In the genomic region with DNA sequence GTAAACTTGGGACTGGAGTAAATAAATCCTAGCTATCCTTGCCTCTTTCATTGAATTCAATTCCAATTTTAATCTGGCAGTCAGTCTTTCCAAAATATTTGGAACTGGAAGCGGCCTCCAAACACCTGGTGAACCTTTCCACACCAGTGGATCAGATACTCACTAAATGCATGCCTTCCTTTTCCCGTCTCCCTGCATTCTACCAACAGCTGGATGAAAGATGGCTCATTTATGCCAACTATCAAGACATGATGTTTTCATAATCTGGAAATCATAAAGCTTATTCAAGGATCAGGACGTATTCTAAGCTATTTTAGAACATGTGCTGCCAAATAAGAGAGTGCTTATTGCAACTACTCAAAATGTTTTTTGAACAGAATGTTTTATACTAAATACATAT, we compare ENCODE assay signal across 33 cellular contexts.
"Had no signal": no experiment of that assay in that cellular context is flagged by ENCODE, and none has a peak within 500 bp of the region (broad histone marks: within the 10 kb centered on the region; RNA-seq: fewer than 3 reads in every experiment).

No MANE protein-coding gene starts in this region.

- H3K27ac ChIP-seq: adrenal gland, body of pancreas, brain microvascular endothelial cell, breast epithelium, VCaP had no signal

- ATAC-seq: activated CD8-positive, alpha-beta T cell treated with anti-CD3 and anti-CD28 coated beads for 36 hours; activated naive CD4-positive, alpha-beta T cell treated with anti-CD3 and anti-CD28 coated beads, Interleukin-2, amount 50 U/mL, for 72 hours; activated T-cell treated with anti-CD3 and anti-CD28 coated beads, Interleukin-2, amount 50 U/mL, for 4 hours; activated T-cell treated with anti-CD3 and anti-CD28 coated beads, Interleukin-2, amount 50 U/mL, for 72 hours; activated T-helper 17 cell treated with anti-CD3 and anti-CD28 coated beads, Interleukin-2, amount 50 U/mL, for 72 hours; body of pancreas had no signal

- H3K4me3 ChIP-seq: adrenal gland, body of pancreas, breast epithelium had no signal

- H3K27me3 ChIP-seq: adrenal gland, body of pancreas, brain microvascular endothelial cell, breast epithelium had no signal

- H3K36me3 ChIP-seq: adrenal gland, brain microvascular endothelial cell, breast epithelium had no signal

- H3K9me3 ChIP-seq: adrenal gland, body of pancreas, breast epithelium had no signal

- DNase-seq: activated B cell treated with CpG ODN at 0.5 μM for 24 hours; activated CD4-positive, alpha-beta memory T cell treated with anti-CD3 and anti-CD28 coated beads for 36 hours; activated CD4-positive, alpha-beta T cell treated with anti-CD3 and anti-CD28 coated beads for 4 hours; activated CD4-positive, alpha-beta T cell treated with anti-CD3 and anti-CD28 coated beads, Interleukin-2, amount 10 ng/mL, durations not matched to agents 24 days and 14 days; activated CD4-positive, alpha-beta T cell treated with anti-CD3 and anti-CD28 coated beads, Interleukin-2, amount 50 U/mL, for 1 hour; activated CD4-positive, alpha-beta T cell treated with anti-CD3 and anti-CD28 coated beads, Interleukin-2, amount 50 U/mL, for 4 hours; activated CD4-positive, CD25-positive, alpha-beta regulatory T cell treated with anti-CD3 and anti-CD28 coated beads, Interleukin-2, amount 50 U/mL, for 72 hours; activated CD8-positive, alpha-beta memory T cell treated with anti-CD3 and anti-CD28 coated beads, Interleukin-2, amount 50 U/mL, for 4 hours; activated CD8-positive, alpha-beta T cell treated with anti-CD3 and anti-CD28 coated beads for 36 hours; activated effector memory CD4-positive, alpha-beta T cell treated with anti-CD3 and anti-CD28 coated beads, Interleukin-2, amount 50 U/mL, for 16 hours; activated gamma-delta T cell treated with Interleukin-2 at 50 U/mL for 16 hours; activated naive CD4-positive, alpha-beta T cell; activated naive CD4-positive, alpha-beta T cell treated with anti-CD3 and anti-CD28 coated beads for 36 hours; activated naive CD4-positive, alpha-beta T cell treated with anti-CD3 and anti-CD28 coated beads, Interleukin-2, amount 50 U/mL, for 16 hours; activated naive CD8-positive, alpha-beta T cell treated with anti-CD3 and anti-CD28 coated beads for 36 hours; activated T-cell treated with anti-CD3 and anti-CD28 coated beads for 4 hours; activated T-cell treated with anti-CD3 and anti-CD28 coated beads, Interleukin-2, amount 50 U/mL, for 1 hour; activated T-cell treated with anti-CD3 and anti-CD28 coated beads, Interleukin-2, amount 50 U/mL, for 4 hours; activated T-cell treated with anti-CD3 and anti-CD28 coated beads, Interleukin-2, amount 50 U/mL, for 72 hours; adrenal gland; amniotic stem cell; aorta; body of pancreas; brain microvascular endothelial cell; central memory CD4-positive, alpha-beta T cell; SW 1271; T-helper 1 cell; T-helper 2 cell; T-helper 9 cell had no signal

- H3K4me1 ChIP-seq: body of pancreas, breast epithelium had no signal
